3 cellular contexts compared by ENCODE assay signal in the genomic region with DNA sequence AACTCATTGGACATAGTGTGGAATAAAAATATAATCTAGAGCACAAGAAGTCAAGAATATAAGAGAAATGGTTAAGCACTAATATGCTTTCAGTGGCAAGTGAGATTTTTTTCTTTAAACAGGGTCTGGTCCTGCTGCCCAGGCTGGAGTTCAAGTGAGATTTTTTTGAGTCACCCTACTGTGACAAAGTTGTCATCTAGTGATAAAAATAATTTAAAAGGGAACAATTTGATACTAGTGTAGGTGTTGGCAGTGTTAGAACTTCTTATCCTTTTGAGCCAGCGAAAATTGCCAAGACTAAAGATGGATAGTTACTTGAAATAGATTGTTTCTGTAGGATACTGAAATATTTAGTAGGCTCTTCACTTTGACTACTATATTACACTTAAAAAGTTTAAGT.
"Had no signal": no experiment of that assay in that cellular context is flagged by ENCODE, and none has a peak within 500 bp of the region (broad histone marks: within the 10 kb centered on the region; RNA-seq: fewer than 3 reads in every experiment).

No MANE protein-coding gene starts in this region.

- H3K4me3 ChIP-seq: GM12878 had no signal

- DNase-seq: GDM1, GF-D8 had no signal

- ATAC-seq: GM12878 had no signal
